ENCODE assay signal across 11 cellular contexts in the genomic region with DNA sequence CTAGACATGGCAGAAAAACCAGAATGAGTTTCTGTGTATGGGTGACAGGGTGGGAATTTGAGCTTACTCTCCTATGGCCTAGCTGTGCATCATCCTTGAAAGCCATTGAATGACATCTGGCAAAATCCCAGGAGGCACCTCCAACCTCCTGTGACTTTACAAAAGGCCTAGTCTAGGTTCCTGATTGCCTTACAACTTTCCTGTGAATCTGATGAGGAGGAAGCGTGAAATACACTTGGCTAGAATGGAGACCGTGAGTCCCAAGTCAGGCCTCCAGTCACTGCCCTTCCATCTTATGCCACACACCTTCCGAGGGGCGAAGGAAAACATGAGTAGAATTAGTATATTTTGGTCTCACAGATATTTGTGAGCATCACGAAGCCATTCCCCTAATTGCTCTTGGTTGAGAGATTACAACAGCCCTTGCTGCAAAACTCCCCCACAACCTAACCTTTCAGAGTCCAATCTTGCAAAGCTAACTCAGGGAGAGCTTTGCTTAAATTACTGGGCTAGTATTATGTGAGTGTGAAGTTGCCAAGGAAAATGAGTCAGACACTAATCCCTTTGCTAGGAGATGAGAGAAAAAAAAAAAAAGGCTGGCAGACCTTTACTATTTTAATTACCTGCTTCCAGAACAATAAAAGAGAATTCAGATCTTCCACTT. TPM values are rescaled to one million over a fixed set of nuclear protein-coding genes. Genes with fewer than 3 reads are reported as not detected.
A peak's percentile ranks its signal among the peaks of the same experiment; 100 is the strongest.
DNase-seq lines count a peak whose midpoint lies in the region; ATAC-seq and FAIRE-seq lines count a peak whose summit lies in the region.
"Had no signal": no experiment of that assay in that cellular context is flagged by ENCODE, and none has a peak within 500 bp of the region (broad histone marks: within the 10 kb centered on the region; RNA-seq: fewer than 3 reads in every experiment).

No MANE protein-coding gene starts in this region.

- no peak overlapping the region for H3K4me3 Mint-ChIP-seq in activated T-cell treated with anti-CD3 and anti-CD28 coated beads, Interleukin-2, amount 50 U/mL, for 24 hours

- peak; percentile 58 for DNase-seq in amniotic epithelial cell (ENCODE audit: low read depth)
- no peak for DNase-seq in left cardiac atrium
- DNase-seq in small intestine, result peak; percentile 70
- DNase-seq in mesenteric fat pad (ENCODE audit: low spot score), result no peak
- no peak for DNase-seq in cortex of kidney (lab: John Stamatoyannopoulos, UW)
- no peak for DNase-seq in activated T-cell treated with anti-CD3 and anti-CD28 coated beads, Interleukin-2, amount 50 U/mL, for 24 hours
- DNase-seq: activated T-cell treated with anti-CD3 and anti-CD28 coated beads, Interleukin-2, amount 50 U/mL, for 1 hour; mesendoderm; NCI-H526 had no signal

- no peaks in the 10 kb centered on the region for H3K27me3 Mint-ChIP-seq in activated T-cell treated with anti-CD3 and anti-CD28 coated beads, Interleukin-2, amount 50 U/mL, for 24 hours

- FAIRE-seq in small intestine (lab: Jason Lieb, UNC), result no peak
- FAIRE-seq: GM19239 had no signal

- H3K9me3 ChIP-seq in HUES48 (ENCODE audit: control insufficient read depth, insufficient read depth, low read length), result no peaks in the 10 kb centered on the region
- no peaks in the 10 kb centered on the region for H3K9me3 ChIP-seq in small intestine (ENCODE audit: control insufficient read depth, low read depth)

- H3K4me1 ChIP-seq in HUES48 (ENCODE audit: control insufficient read depth, insufficient read depth, low read length), result peaks cover 9% of the 10 kb centered on the region
- no peaks in the 10 kb centered on the region for H3K4me1 ChIP-seq in small intestine (ENCODE audit: control insufficient read depth in 2 of 2, insufficient read depth in 1 of 2, low read depth in 1 of 2, low read length in 1 of 2)

- peaks cover 7% of the 10 kb centered on the region for H3K9me3 Mint-ChIP-seq in activated T-cell treated with anti-CD3 and anti-CD28 coated beads, Interleukin-2, amount 50 U/mL, for 24 hours

- 33 to 77% (median 60%) methylated on average over 5 of the region's 5 CpGs for WGBS in small intestine, 3 donors

- peaks cover 6% of the 10 kb centered on the region for H3K36me3 Mint-ChIP-seq in activated T-cell treated with anti-CD3 and anti-CD28 coated beads, Interleukin-2, amount 50 U/mL, for 24 hours (ENCODE audit: low read depth)

- peaks cover 38% of the 10 kb centered on the region for H3K4me1 Mint-ChIP-seq in activated T-cell treated with anti-CD3 and anti-CD28 coated beads, Interleukin-2, amount 50 U/mL, for 24 hours (ENCODE audit: low read depth)

- no peak overlapping the region for H3K4me3 ChIP-seq in HUES48 (ENCODE audit: low read depth, low read length)
- H3K4me3 ChIP-seq in small intestine (ENCODE audit: low read depth in 1 of 2, low read length in 2 of 2), result no peak overlapping the region

- no peak overlapping the region for H3K27ac Mint-ChIP-seq in activated T-cell treated with anti-CD3 and anti-CD28 coated beads, Interleukin-2, amount 50 U/mL, for 24 hours

- no peaks in the 10 kb centered on the region for H3K36me3 ChIP-seq in HUES48 (ENCODE audit: control insufficient read depth, insufficient read depth, low read length)
- no peaks in the 10 kb centered on the region for H3K36me3 ChIP-seq in small intestine (ENCODE audit: control insufficient read depth in 2 of 2, insufficient read depth in 2 of 2, low read length in 2 of 2)

- H3K9ac ChIP-seq in HUES48 (ENCODE audit: low read depth, low read length), result no peak overlapping the region

- ATAC-seq in left cardiac atrium, result peak; percentile 44 to 90

- intact Hi-C loops in left cardiac atrium (cut with DNase I), result no loop called here

- peak overlapping the region; percentile 3 for H3K27ac ChIP-seq in HUES48 (ENCODE audit: low read depth, low read length)
- peak overlapping the region in 1 of 2 donors; percentile 14 for H3K27ac ChIP-seq in small intestine (ENCODE audit: low read depth in 1 of 2, low read length in 1 of 2)

- H3K27me3 ChIP-seq in HUES48 (ENCODE audit: control insufficient read depth, insufficient read depth, low read length) (no peaks in the 10 kb centered on the region), small intestine (ENCODE audit: control insufficient read depth in 2 of 2, insufficient read depth in 2 of 2, low read length in 2 of 2) (no peaks in the 10 kb centered on the region)

RNA-seq across cellular contexts. Expression of gene PAXBP1, which starts 36.3 kb away (rescaled TPM):
- total RNA-seq in left cardiac atrium, result 10 to 100 TPM; 13.3 to 17.4 TPM
- polyA plus RNA-seq in small intestine, result 10 to 100 TPM; 19.0 to 38.2 (median 28.1) TPM
- 30.3 TPM for total RNA-seq in mesenteric fat pad

Comparison
In these comparisons a context has a peak if more than half of its experiments do, and no peak if none do; other contexts are left out.
1. DNase-seq: peak in amniotic epithelial cell (single experiment) and small intestine (single experiment); none in left cardiac atrium (single experiment), mesenteric fat pad (single experiment), cortex of kidney (single experiment) and activated T-cell treated with anti-CD3 and anti-CD28 coated beads, Interleukin-2, amount 50 U/mL, for 24 hours (single experiment).